ENCODE assay signal across 1 cellular context in the genomic region with DNA sequence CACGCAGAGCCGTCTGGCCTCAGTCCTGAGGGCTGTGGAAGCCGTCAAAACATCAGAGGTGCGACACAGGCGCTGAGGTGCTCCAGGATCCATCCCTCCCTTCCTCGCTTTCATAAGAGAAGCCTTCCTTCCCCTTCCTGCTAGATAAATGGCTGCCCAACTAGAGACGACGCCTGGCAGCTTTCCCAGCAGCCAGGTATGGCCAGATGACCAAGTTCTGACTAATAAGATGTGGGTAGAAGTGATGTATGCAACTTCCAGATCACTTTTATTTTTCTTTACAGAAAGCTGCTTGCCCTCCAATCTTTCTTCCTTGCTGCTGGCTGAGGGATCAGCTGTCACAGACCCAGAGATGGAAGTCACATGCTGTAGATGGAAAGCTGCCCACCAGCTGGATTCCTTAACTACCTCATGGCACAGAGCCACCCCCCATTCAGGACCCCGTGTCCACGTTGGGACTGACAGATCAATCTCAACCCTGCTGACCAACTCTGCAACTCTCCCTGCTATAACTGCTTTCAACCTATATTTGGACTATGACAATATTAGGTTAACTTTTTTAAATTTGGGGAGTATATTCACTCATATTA.
TF ChIP-seq lines count a peak whose summit lies in the region.

No MANE protein-coding gene starts in this region.

TF ChIP-seq in IMR-90, 13 proteins besides CTCF, POLR2A, EP300 and RAD21:
- TF ChIP-seq, protein P1, sequence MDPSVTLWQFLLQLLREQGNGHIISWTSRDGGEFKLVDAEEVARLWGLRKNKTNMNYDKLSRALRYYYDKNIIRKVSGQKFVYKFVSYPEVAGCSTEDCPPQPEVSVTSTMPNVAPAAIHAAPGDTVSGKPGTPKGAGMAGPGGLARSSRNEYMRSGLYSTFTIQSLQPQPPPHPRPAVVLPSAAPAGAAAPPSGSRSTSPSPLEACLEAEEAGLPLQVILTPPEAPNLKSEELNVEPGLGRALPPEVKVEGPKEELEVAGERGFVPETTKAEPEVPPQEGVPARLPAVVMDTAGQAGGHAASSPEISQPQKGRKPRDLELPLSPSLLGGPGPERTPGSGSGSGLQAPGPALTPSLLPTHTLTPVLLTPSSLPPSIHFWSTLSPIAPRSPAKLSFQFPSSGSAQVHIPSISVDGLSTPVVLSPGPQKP (IDR thresholded peaks at IDR 0.05; ENCODE audit: borderline replicate concordance, low read depth, low read length) = no peak
- TF ChIP-seq NFE2L2 (IDR thresholded peaks at IDR 0.05; ENCODE audit: low read depth, low read length) = no peak
- no peak for TF ChIP-seq CEBPB (IDR thresholded peaks at IDR 0.05; ENCODE audit: low read depth, low read length)
